ENCODE assay signal across 8 cellular contexts in genomic region chr4:82371398-82371972, GRCh38. TPM values are rescaled to one million over a fixed set of nuclear protein-coding genes. Genes with fewer than 3 reads are reported as not detected.
A peak's percentile ranks its signal among the peaks of the same experiment; 100 is the strongest.
DNase-seq lines count a peak whose midpoint lies in the region; ATAC-seq and TF ChIP-seq lines count a peak whose summit lies in the region.

No MANE protein-coding gene starts in this region.

- no peak for TF ChIP-seq POLR2A in body of pancreas (IDR thresholded peaks at IDR 0.05)

- 1 to 2% methylated on average over 8 of the region's 8 CpGs for WGBS in body of pancreas, 2 donors

- H3K4me3 ChIP-seq in AG10803 (ENCODE audit: low read length) (peak overlapping the region; percentile 92), body of pancreas (peak overlapping the region; percentile 61 to 99)

- H3K4me1 ChIP-seq in body of pancreas = peaks cover 61% of the 10 kb centered on the region

- no peaks in the 10 kb centered on the region for H3K36me3 ChIP-seq in body of pancreas (replicated peaks in 1 of 2; ENCODE audit: insufficient read depth in 1 of 2, low read depth in 2 of 2)

- no peak for TF ChIP-seq CTCF in AG10803 (conservative IDR thresholded peaks at IDR 0.05; ENCODE audit: low read length)
- TF ChIP-seq CTCF in body of pancreas (IDR thresholded peaks at IDR 0.05) = no peak

- intact Hi-C loops in body of pancreas (cut with DNase I) = no loop called here

- ATAC-seq in body of pancreas (no peak), HG02884 (IDR thresholded peaks at IDR 0.05; ENCODE audit: unreplicated experiment) (no peak), HG03342 (IDR thresholded peaks at IDR 0.05; ENCODE audit: unreplicated experiment) (no peak)

- DNase-seq in AG10803 (ENCODE audit: low read depth) (no peak), HT-29 (ENCODE audit: low spot score) (peak; percentile 33), body of pancreas (no peak), medulla oblongata (ENCODE audit: extremely low spot score) (peak; percentile 19), RPMI8226 (no peak), Ammon's horn (ENCODE audit: low spot score) (no peak)

- no peaks in the 10 kb centered on the region for H3K27me3 ChIP-seq in body of pancreas

- H3K27ac ChIP-seq in body of pancreas = peak overlapping the region in 2 of 4 donors; percentile 100

- no peaks in the 10 kb centered on the region for H3K9me3 ChIP-seq in body of pancreas

RNA-seq across cellular contexts. Expression of gene HNRNPD, which starts 2.3 kb away (rescaled TPM):
- total RNA-seq in HT-29 (2014; rRNA removed; shearing (Covaris generic)) = 80.1 and 89.9 TPM in 2 replicates
- 100 to 1,000 TPM in 1 of 2 donors, 10 to 100 TPM in 1; 97.0 to 104 TPM for total RNA-seq in body of pancreas

RNA-seq across cellular contexts. Expression of gene HNRNPDL, which starts 58.8 kb away (rescaled TPM):
- 127 and 143 TPM in 2 replicates for total RNA-seq in HT-29 (2014; rRNA removed; shearing (Covaris generic))
- total RNA-seq in body of pancreas = 100 to 1,000 TPM; 130 to 131 TPM

RNA-seq across cellular contexts. Expression of gene ENOPH1, which starts 58.9 kb away (rescaled TPM):
- total RNA-seq in HT-29 (2014; rRNA removed; shearing (Covaris generic)) = 67.9 and 74.9 TPM in 2 replicates
- total RNA-seq in body of pancreas = 10 to 100 TPM in 1 of 2 donors, 1 to 10 TPM in 1; 6.3 to 17.4 TPM

Comparison
In these comparisons a context has a peak if more than half of its experiments do, and no peak if none do; other contexts are left out.
1. DNase-seq: peak in HT-29 (single experiment) and medulla oblongata (single experiment); none in AG10803 (single experiment), body of pancreas (0 of 4), RPMI8226 (single experiment) and Ammon's horn (single experiment).